In the genomic region with DNA sequence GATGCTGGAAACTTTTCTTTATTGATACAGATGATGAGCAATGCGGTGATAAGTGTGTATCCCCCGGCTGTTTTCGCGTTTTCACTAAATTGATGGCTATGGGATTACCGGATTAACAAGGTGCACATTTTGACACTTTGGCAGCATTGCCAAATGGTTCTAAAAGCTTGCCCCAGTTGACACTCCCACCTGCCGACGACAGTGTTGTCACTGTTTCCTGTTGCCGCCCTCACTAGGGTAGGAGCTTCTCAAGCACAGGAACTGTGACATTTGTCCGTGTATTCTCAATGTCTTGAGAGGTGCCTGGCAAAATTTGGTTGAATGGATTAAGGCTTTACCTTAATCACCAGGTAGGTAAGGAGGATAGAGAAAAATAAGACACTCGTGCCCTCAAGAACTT, we compare ENCODE assay signal across 9 cellular contexts. TPM values are rescaled to one million over a fixed set of nuclear protein-coding genes. Genes with fewer than 3 reads are reported as not detected.
DNase-seq lines count a peak whose midpoint lies in the region; TF ChIP-seq lines count a peak whose summit lies in the region.
"Had no signal": no experiment of that assay in that cellular context is flagged by ENCODE, and none has a peak within 500 bp of the region (broad histone marks: within the 10 kb centered on the region; RNA-seq: fewer than 3 reads in every experiment).

No MANE protein-coding gene starts in this region.

- no peak overlapping the region for H2AFZ ChIP-seq in GM23248

- no peaks in the 10 kb centered on the region for H3K36me3 ChIP-seq in GM23248 (ENCODE audit: low read depth)
- H3K36me3 ChIP-seq: thoracic aorta had no signal

- no peak overlapping the region for H3K4me2 ChIP-seq in GM23248 (ENCODE audit: unreplicated experiment)

- H3K9me2 ChIP-seq in GM23248 (ENCODE audit: insufficient read depth), result no peaks in the 10 kb centered on the region

- TF ChIP-seq CTCF in GM10248 (IDR thresholded peaks at IDR 0.05; ENCODE audit: control extremely low read depth, extremely low read depth, low read depth, missing control alignments) (peak; percentile 4), nephron progenitor cell (IDR thresholded peaks at IDR 0.05) (no peak), osteocyte (IDR thresholded peaks at IDR 0.05) (no peak), foreskin fibroblast (IDR thresholded peaks at IDR 0.05; ENCODE audit: low read depth, low read length) (no peak)

- H3K27ac Mint-ChIP-seq in nephron progenitor cell, result peak overlapping the region; percentile 73
- no peak overlapping the region for H3K27ac Mint-ChIP-seq in osteocyte (ENCODE audit: unreplicated experiment)

- in situ Hi-C loops in GM23248 (cut with MboI), result loop anchor here (10.0 kb wide), 1 partner anchor 244 kb away; no protein-coding TSS in a partner anchor

- H3K4me1 Mint-ChIP-seq in nephron progenitor cell (peaks cover 33% of the 10 kb centered on the region), osteocyte (ENCODE audit: unreplicated experiment) (peaks cover 6% of the 10 kb centered on the region)

- H3K4me3 ChIP-seq in foreskin fibroblast (ENCODE audit: low read depth in 1 of 2, low read length in 2 of 2) (no peak overlapping the region), GM23248 (no peak overlapping the region)
- H3K4me3 ChIP-seq: thoracic aorta had no signal

- no peaks in the 10 kb centered on the region for H3K79me2 ChIP-seq in GM23248 (ENCODE audit: insufficient read depth)

- H3K4me1 ChIP-seq in GM23248 (ENCODE audit: insufficient read depth), result peaks cover 10% of the 10 kb centered on the region; the same call in 1 of the 2 replicates

- CTCF ChIA-PET in GM10248 (lab: Yijun Ruan, JAX), result interaction anchor here (1.0 to 4.8 kb wide), 12 partner anchors 10 to 239 kb away, joined by 3 to 32 read pairs (median 5); a partner anchor contains a TSS

- H3K9ac ChIP-seq in GM23248, result no peak overlapping the region

- WGBS in GM23248 (ENCODE audit: low coverage in 1 of 2, low lambda C conversion rate in 2 of 2, missing lambda C conversion rate in 2 of 2), 2 experiments, result 85% methylated on average over 10 of the region's 10 CpGs

- H3K4me3 Mint-ChIP-seq in nephron progenitor cell (no peak overlapping the region), osteocyte (ENCODE audit: unreplicated experiment) (no peak overlapping the region)

- H3K9me3 Mint-ChIP-seq in nephron progenitor cell (no peaks in the 10 kb centered on the region), osteocyte (ENCODE audit: unreplicated experiment) (no peaks in the 10 kb centered on the region)

- POLR2A ChIA-PET in GM10248 (lab: Yijun Ruan, JAX), result no interaction called here

- DNase-seq in GM10248 (ENCODE audit: extremely low spot score) (no peak), NOMO-1 treated with dmso at 0.1 percent for 144 hours (lab: John Stamatoyannopoulos, UW; ENCODE audit: unreplicated experiment) (peak; percentile 57), nephron progenitor cell (no peak), osteocyte (ENCODE audit: extremely low spot score, unreplicated experiment) (no peak), foreskin fibroblast (no peak), substantia nigra (lab: John Stamatoyannopoulos, UW) (no peak), GM23248 (no peak)
- DNase-seq in activated T-helper 1 cell treated with anti-CD3 and anti-CD28 coated beads, Interleukin-2, amount 50 U/mL, for 16 hours (ENCODE audit: low read depth in 1 of 2, low spot score in 1 of 2), result peak; percentile 44 to 48

- peaks cover 4% of the 10 kb centered on the region for H3K27me3 Mint-ChIP-seq in nephron progenitor cell (ENCODE audit: low read depth, poor library complexity)
- H3K27me3 Mint-ChIP-seq in osteocyte (ENCODE audit: unreplicated experiment), result no peaks in the 10 kb centered on the region

- H4K20me1 ChIP-seq in GM23248 (ENCODE audit: insufficient read depth), result no peaks in the 10 kb centered on the region

- H3K27ac ChIP-seq in substantia nigra (ENCODE audit: low read depth, low read length, poor library complexity, severe bottlenecking), result no peak overlapping the region
- H3K27ac ChIP-seq in GM23248, result no peak overlapping the region
- H3K27ac ChIP-seq: thoracic aorta had no signal

- no peaks in the 10 kb centered on the region for H3K27me3 ChIP-seq in GM23248 (replicated peaks; ENCODE audit: insufficient read depth)

- no peaks in the 10 kb centered on the region for H3K9me3 ChIP-seq in GM23248 (ENCODE audit: low read depth)
- H3K9me3 ChIP-seq: thoracic aorta had no signal

- H3F3A ChIP-seq in GM23248 (ENCODE audit: insufficient read depth), result peaks cover 14% of the 10 kb centered on the region; the same call in 1 of the 2 replicates

- peaks cover 6% of the 10 kb centered on the region for H3K36me3 Mint-ChIP-seq in nephron progenitor cell (ENCODE audit: low read depth)
- peaks cover 12% of the 10 kb centered on the region for H3K36me3 Mint-ChIP-seq in osteocyte (ENCODE audit: unreplicated experiment)

RNA-seq across cellular contexts. Expression of a gene that starts 9.8 kb away (rescaled TPM):
- 1.5 and 1.6 TPM in 2 replicates for total RNA-seq in osteocyte
- total RNA-seq in GM23248 (2014; rRNA removed; shearing (Covaris generic)), result 3.0 and 6.6 TPM in 2 replicates
- 2.9 and 3.2 TPM in 2 replicates for polyA plus RNA-seq in GM23248 (2016; fragmentation: Nextera tagmentation; extraction: Ambion mirVana)

Comparison
In these comparisons a context has a peak if more than half of its experiments do, and no peak if none do; other contexts are left out.
1. DNase-seq: peak in NOMO-1 treated with dmso at 0.1 percent for 144 hours (single experiment) and activated T-helper 1 cell treated with anti-CD3 and anti-CD28 coated beads, Interleukin-2, amount 50 U/mL, for 16 hours (2 of 2); none in GM10248 (single experiment), nephron progenitor cell (single experiment), osteocyte (single experiment), foreskin fibroblast (0 of 2), substantia nigra (0 of 49) and GM23248 (single experiment).